In genomic region chr6:41066867-41067304, GRCh38 we compare ENCODE assay signal across 8 cellular contexts. TPM values are rescaled to one million over a fixed set of nuclear protein-coding genes. Genes with fewer than 3 reads are reported as not detected.
A peak's percentile ranks its signal among the peaks of the same experiment; 100 is the strongest.
DNase-seq lines count a peak whose midpoint lies in the region; ATAC-seq and TF ChIP-seq lines count a peak whose summit lies in the region.

No MANE protein-coding gene starts in this region.

- H3K9me3 Mint-ChIP-seq in GM23338, result no peaks in the 10 kb centered on the region
- H3K9me3 Mint-ChIP-seq in effector memory CD8-positive, alpha-beta T cell, result no peaks in the 10 kb centered on the region

- peaks cover 9% of the 10 kb centered on the region; the same call in 2 of the 3 replicates for H3K4me1 Mint-ChIP-seq in GM23338
- H3K4me1 Mint-ChIP-seq in effector memory CD8-positive, alpha-beta T cell (ENCODE audit: low read depth in 2 of 2), result peaks cover 15 to 25% of the 10 kb centered on the region in 2 donors

- no peak overlapping the region for H3K27ac Mint-ChIP-seq in GM23338
- peak overlapping the region; percentile 8 to 59 for H3K27ac Mint-ChIP-seq in effector memory CD8-positive, alpha-beta T cell

- peaks cover 6% of the 10 kb centered on the region for H3K79me2 ChIP-seq in GM23338 (replicated peaks; ENCODE audit: insufficient read depth)

- H3K36me3 Mint-ChIP-seq in GM23338 (ENCODE audit: low read depth), result peaks cover 44% of the 10 kb centered on the region
- peaks cover 35% of the 10 kb centered on the region for H3K36me3 Mint-ChIP-seq in effector memory CD8-positive, alpha-beta T cell (ENCODE audit: insufficient read depth)

- peaks cover 16% of the 10 kb centered on the region; the same call in 1 of the 2 replicates for H3K36me3 ChIP-seq in GM23338 (ENCODE audit: insufficient read depth)

- no peak overlapping the region for H3K27ac ChIP-seq in GM23338 (ENCODE audit: low read depth)

- H4K20me1 ChIP-seq in GM23338 (replicated peaks; ENCODE audit: insufficient read depth), result no peaks in the 10 kb centered on the region

- no peaks in the 10 kb centered on the region; the same call in 1 of the 2 replicates for H3K9me2 ChIP-seq in GM23338 (ENCODE audit: insufficient read depth)

- H3K27me3 ChIP-seq in GM23338 (ENCODE audit: insufficient read depth), result no peaks in the 10 kb centered on the region

- H2AFZ ChIP-seq in GM23338, result no peak overlapping the region

- peak; percentile 81 to 91 for TF ChIP-seq CTCF in GM23338 (conservative IDR thresholded peaks at IDR 0.05; ENCODE audit: low read depth in 2 of 2)

- no peak overlapping the region for H3K4me3 ChIP-seq in GM23338

- peak; percentile 30 for DNase-seq in AG08396 (ENCODE audit: low spot score)
- peak; percentile 86 for DNase-seq in GM23338 (ENCODE audit: low spot score)
- DNase-seq in NCI-H69 (lab: John Stamatoyannopoulos, UW), result peak; percentile 80
- DNase-seq in activated CD4-positive, alpha-beta T cell treated with anti-CD3 and anti-CD28 coated beads, Interleukin-2, amount 50 U/mL, for 4 hours, result peak; percentile 52 to 61
- peak; percentile 50 to 55 (median 51) for DNase-seq in effector memory CD8-positive, alpha-beta T cell
- peak; percentile 73 for DNase-seq in middle frontal gyrus (ENCODE audit: extremely low spot score, low spot score)
- DNase-seq in stimulated activated CD8-positive, alpha-beta memory T cell treated with anti-CD3 and anti-CD28 coated beads, Interleukin-4, amount 100 ng/mL, for 48 hours, result peak; percentile 74

- 0 out of 2 replicates have a peak, but pooled peaks cover under 1% of the 10 kb centered on the region for H3F3A ChIP-seq in GM23338 (replicated peaks; ENCODE audit: low read depth)

- no peak overlapping the region for H3K4me2 ChIP-seq in GM23338

- H3K4me3 Mint-ChIP-seq in GM23338, result no peak overlapping the region
- no peak overlapping the region for H3K4me3 Mint-ChIP-seq in effector memory CD8-positive, alpha-beta T cell

- peaks cover 2% of the 10 kb centered on the region for H3K27me3 Mint-ChIP-seq in GM23338 (ENCODE audit: insufficient read depth, low read depth, poor library complexity)
- no peaks in the 10 kb centered on the region for H3K27me3 Mint-ChIP-seq in effector memory CD8-positive, alpha-beta T cell

- ATAC-seq in GM23338, result no peak; the same call in 2 of the 3 replicates
- no peak for ATAC-seq in effector memory CD8-positive, alpha-beta T cell (replicated peaks)
- ATAC-seq in HG03354 (IDR thresholded peaks at IDR 0.05; ENCODE audit: poor library complexity, severe bottlenecking, unreplicated experiment), result no peak

- H3K4me1 ChIP-seq in GM23338 (ENCODE audit: insufficient read depth), result peaks cover 10% of the 10 kb centered on the region

TF ChIP-seq in GM23338, 12 proteins besides CTCF, POLR2A, EP300 and RAD21 (continues in another document):
- TF ChIP-seq ETS1 (IDR thresholded peaks at IDR 0.05) (no peak), ZNF462 (CRISPR knock-in tag; IDR thresholded peaks at IDR 0.05) (no peak), ZNF114 (CRISPR knock-in tag; IDR thresholded peaks at IDR 0.05) (no peak), NANOG (IDR thresholded peaks at IDR 0.05; ENCODE audit: borderline replicate concordance) (no peak), ZNF331 (CRISPR knock-in tag; IDR thresholded peaks at IDR 0.05; ENCODE audit: low read depth) (no peak)

RNA-seq across cellular contexts. Expression of gene OARD1, which starts 5.3 kb away (rescaled TPM):
- total RNA-seq in GM23338 (2014; rRNA removed; shearing (Covaris generic)), result 25.9 and 33.1 TPM in 2 replicates
- polyA plus RNA-seq in GM23338 (2016; fragmentation: Nextera tagmentation; extraction: Ambion mirVana), result 49.9 and 60.8 TPM in 2 replicates

RNA-seq across cellular contexts. Expression of gene NFYA, which starts 5.9 kb away (rescaled TPM):
- total RNA-seq in GM23338 (2014; rRNA removed; shearing (Covaris generic)), result 35.7 and 39.1 TPM in 2 replicates
- 10.2 and 10.8 TPM in 2 replicates for polyA plus RNA-seq in GM23338 (2016; fragmentation: Nextera tagmentation; extraction: Ambion mirVana)

RNA-seq across cellular contexts. Expression of gene APOBEC2, which starts 13.9 kb away (rescaled TPM):
- not detected in 2 replicates for total RNA-seq in GM23338 (2014; rRNA removed; shearing (Covaris generic))
- 0.77 and 2.4 TPM in 2 replicates for polyA plus RNA-seq in GM23338 (2016; fragmentation: Nextera tagmentation; extraction: Ambion mirVana)

RNA-seq across cellular contexts. Expression of gene TSPO2, which starts 24.6 kb away (rescaled TPM):
- total RNA-seq in GM23338 (2014; rRNA removed; shearing (Covaris generic)), result not detected in 2 replicates
- 0.31 TPM in 1 of 2 replicates, not detected in the other for polyA plus RNA-seq in GM23338 (2016; fragmentation: Nextera tagmentation; extraction: Ambion mirVana)

RNA-seq across cellular contexts. Expression of gene UNC5CL, which starts 27.9 kb away (rescaled TPM):
- total RNA-seq in GM23338 (2014; rRNA removed; shearing (Covaris generic)), result 1.2 and 2.4 TPM in 2 replicates
- polyA plus RNA-seq in GM23338 (2016; fragmentation: Nextera tagmentation; extraction: Ambion mirVana), result 0.57 and 0.87 TPM in 2 replicates

Comparison
In these comparisons a context has a peak if more than half of its experiments do, and no peak if none do; other contexts are left out.
1. DNase-seq: peak in every context shown above with its lines; median percentile 86 in GM23338; 80 in NCI-H69; 74 in stimulated activated CD8-positive, alpha-beta memory T cell treated with anti-CD3 and anti-CD28 coated beads, Interleukin-4, amount 100 ng/mL, for 48 hours; 73 in middle frontal gyrus; 56 in activated CD4-positive, alpha-beta T cell treated with anti-CD3 and anti-CD28 coated beads, Interleukin-2, amount 50 U/mL, for 4 hours; 51 in effector memory CD8-positive, alpha-beta T cell; 30 in AG08396.